2 cellular contexts compared by ENCODE assay signal in genomic region chr17:81309859-81310839, GRCh38.
TF ChIP-seq lines count a peak whose summit lies in the region.

No MANE protein-coding gene starts in this region.

TF ChIP-seq in GM23338, 12 proteins besides CTCF, POLR2A, EP300 and RAD21 (continued from another document):
- TF ChIP-seq, protein P1, sequence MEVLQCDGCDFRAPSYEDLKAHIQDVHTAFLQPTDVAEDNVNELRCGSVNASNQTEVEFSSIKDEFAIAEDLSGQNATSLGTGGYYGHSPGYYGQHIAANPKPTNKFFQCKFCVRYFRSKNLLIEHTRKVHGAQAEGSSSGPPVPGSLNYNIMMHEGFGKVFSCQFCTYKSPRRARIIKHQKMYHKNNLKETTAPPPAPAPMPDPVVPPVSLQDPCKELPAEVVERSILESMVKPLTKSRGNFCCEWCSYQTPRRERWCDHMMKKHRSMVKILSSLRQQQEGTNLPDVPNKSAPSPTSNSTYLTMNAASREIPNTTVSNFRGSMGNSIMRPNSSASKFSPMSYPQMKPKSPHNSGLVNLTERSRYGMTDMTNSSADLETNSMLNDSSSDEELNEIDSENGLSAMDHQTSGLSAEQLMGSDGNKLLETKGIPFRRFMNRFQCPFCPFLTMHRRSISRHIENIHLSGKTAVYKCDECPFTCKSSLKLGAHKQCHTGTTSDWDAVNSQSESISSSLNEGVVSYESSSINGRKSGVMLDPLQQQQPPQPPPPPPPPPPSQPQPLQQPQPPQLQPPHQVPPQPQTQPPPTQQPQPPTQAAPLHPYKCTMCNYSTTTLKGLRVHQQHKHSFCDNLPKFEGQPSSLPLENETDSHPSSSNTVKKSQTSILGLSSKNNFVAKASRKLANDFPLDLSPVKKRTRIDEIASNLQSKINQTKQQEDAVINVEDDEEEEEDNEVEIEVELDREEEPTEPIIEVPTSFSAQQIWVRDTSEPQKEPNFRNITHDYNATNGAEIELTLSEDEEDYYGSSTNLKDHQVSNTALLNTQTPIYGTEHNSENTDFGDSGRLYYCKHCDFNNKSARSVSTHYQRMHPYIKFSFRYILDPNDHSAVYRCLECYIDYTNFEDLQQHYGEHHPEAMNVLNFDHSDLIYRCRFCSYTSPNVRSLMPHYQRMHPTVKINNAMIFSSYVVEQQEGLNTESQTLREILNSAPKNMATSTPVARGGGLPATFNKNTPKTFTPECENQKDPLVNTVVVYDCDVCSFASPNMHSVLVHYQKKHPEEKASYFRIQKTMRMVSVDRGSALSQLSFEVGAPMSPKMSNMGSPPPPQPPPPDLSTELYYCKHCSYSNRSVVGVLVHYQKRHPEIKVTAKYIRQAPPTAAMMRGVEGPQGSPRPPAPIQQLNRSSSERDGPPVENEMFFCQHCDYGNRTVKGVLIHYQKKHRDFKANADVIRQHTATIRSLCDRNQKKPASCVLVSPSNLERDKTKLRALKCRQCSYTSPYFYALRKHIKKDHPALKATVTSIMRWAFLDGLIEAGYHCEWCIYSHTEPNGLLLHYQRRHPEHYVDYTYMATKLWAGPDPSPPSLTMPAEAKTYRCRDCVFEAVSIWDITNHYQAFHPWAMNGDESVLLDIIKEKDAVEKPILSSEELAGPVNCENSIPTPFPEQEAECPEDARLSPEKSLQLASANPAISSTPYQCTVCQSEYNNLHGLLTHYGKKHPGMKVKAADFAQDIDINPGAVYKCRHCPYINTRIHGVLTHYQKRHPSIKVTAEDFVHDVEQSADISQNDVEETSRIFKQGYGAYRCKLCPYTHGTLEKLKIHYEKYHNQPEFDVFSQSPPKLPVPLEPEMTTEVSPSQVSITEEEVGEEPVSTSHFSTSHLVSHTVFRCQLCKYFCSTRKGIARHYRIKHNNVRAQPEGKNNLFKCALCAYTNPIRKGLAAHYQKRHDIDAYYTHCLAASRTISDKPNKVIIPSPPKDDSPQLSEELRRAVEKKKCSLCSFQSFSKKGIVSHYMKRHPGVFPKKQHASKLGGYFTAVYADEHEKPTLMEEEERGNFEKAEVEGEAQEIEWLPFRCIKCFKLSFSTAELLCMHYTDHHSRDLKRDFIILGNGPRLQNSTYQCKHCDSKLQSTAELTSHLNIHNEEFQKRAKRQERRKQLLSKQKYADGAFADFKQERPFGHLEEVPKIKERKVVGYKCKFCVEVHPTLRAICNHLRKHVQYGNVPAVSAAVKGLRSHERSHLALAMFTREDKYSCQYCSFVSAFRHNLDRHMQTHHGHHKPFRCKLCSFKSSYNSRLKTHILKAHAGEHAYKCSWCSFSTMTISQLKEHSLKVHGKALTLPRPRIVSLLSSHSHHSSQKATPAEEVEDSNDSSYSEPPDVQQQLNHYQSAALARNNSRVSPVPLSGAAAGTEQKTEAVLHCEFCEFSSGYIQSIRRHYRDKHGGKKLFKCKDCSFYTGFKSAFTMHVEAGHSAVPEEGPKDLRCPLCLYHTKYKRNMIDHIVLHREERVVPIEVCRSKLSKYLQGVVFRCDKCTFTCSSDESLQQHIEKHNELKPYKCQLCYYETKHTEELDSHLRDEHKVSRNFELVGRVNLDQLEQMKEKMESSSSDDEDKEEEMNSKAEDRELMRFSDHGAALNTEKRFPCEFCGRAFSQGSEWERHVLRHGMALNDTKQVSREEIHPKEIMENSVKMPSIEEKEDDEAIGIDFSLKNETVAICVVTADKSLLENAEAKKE (CRISPR knock-in tag; IDR thresholded peaks at IDR 0.05), result no peak
- no peak for TF ChIP-seq ETS1 (IDR thresholded peaks at IDR 0.05)
- TF ChIP-seq, protein P2, sequence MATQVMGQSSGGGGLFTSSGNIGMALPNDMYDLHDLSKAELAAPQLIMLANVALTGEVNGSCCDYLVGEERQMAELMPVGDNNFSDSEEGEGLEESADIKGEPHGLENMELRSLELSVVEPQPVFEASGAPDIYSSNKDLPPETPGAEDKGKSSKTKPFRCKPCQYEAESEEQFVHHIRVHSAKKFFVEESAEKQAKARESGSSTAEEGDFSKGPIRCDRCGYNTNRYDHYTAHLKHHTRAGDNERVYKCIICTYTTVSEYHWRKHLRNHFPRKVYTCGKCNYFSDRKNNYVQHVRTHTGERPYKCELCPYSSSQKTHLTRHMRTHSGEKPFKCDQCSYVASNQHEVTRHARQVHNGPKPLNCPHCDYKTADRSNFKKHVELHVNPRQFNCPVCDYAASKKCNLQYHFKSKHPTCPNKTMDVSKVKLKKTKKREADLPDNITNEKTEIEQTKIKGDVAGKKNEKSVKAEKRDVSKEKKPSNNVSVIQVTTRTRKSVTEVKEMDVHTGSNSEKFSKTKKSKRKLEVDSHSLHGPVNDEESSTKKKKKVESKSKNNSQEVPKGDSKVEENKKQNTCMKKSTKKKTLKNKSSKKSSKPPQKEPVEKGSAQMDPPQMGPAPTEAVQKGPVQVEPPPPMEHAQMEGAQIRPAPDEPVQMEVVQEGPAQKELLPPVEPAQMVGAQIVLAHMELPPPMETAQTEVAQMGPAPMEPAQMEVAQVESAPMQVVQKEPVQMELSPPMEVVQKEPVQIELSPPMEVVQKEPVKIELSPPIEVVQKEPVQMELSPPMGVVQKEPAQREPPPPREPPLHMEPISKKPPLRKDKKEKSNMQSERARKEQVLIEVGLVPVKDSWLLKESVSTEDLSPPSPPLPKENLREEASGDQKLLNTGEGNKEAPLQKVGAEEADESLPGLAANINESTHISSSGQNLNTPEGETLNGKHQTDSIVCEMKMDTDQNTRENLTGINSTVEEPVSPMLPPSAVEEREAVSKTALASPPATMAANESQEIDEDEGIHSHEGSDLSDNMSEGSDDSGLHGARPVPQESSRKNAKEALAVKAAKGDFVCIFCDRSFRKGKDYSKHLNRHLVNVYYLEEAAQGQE (IDR thresholded peaks at IDR 0.05; ENCODE audit: unreplicated experiment), result no peak
- TF ChIP-seq ZNF114 (CRISPR knock-in tag; IDR thresholded peaks at IDR 0.05), result no peak
- no peak for TF ChIP-seq JUNB (IDR thresholded peaks at IDR 0.05; ENCODE audit: unreplicated experiment)
- no peak for TF ChIP-seq EZH2phosphoT487 (IDR thresholded peaks at IDR 0.05; ENCODE audit: unreplicated experiment)
- TF ChIP-seq ZNF331 (CRISPR knock-in tag; IDR thresholded peaks at IDR 0.05; ENCODE audit: low read depth), result no peak
- no peak for TF ChIP-seq NANOG (IDR thresholded peaks at IDR 0.05; ENCODE audit: borderline replicate concordance)
- no peak for TF ChIP-seq POLR2AphosphoS5 (IDR thresholded peaks at IDR 0.05; ENCODE audit: low read depth)
- TF ChIP-seq EZH2 (IDR thresholded peaks at IDR 0.05; ENCODE audit: low read depth, unreplicated experiment), result no peak
- TF ChIP-seq CREB1 (CRISPR knock-in tag; IDR thresholded peaks at IDR 0.05; ENCODE audit: low read depth), result no peak

TF ChIP-seq in liver, 16 proteins besides CTCF, POLR2A, EP300 and RAD21 (continued from another document):
- no peak for TF ChIP-seq EGR1 (IDR thresholded peaks at IDR 0.05; ENCODE audit: low read depth in 2 of 2)
- no peak for TF ChIP-seq HNF4A (conservative IDR thresholded peaks at IDR 0.05)
